11 cellular contexts compared by ENCODE assay signal in genomic region chr5:107717816-107718215, GRCh38.
"Had no signal": no experiment of that assay in that cellular context is flagged by ENCODE, and none has a peak within 500 bp of the region (broad histone marks: within the 10 kb centered on the region; RNA-seq: fewer than 3 reads in every experiment).

No MANE protein-coding gene starts in this region.

- FAIRE-seq: H1, H54 had no signal

- H3K9ac ChIP-seq: GM23248 had no signal

- H3K36me3 ChIP-seq: HAP-1 had no signal

- H3K4me3 ChIP-seq: GM23248, GM23338, HAP-1 had no signal

- H3K27ac ChIP-seq: GM23248 had no signal

- ATAC-seq: GM23338, HCT116 had no signal

- H2AFZ ChIP-seq: GM23248, GM23338 had no signal

- DNase-seq: GM23248, GOT3, H7, H9, HCEC 1CT, HFFc6 had no signal

- H3K4me2 ChIP-seq: GM23338 had no signal
